11 cellular contexts compared by ENCODE assay signal in genomic region chr18:77560334-77560970, GRCh38.
DNase-seq lines count a peak whose midpoint lies in the region; ATAC-seq and TF ChIP-seq lines count a peak whose summit lies in the region.
"Had no signal": no experiment of that assay in that cellular context is flagged by ENCODE, and none has a peak within 500 bp of the region (broad histone marks: within the 10 kb centered on the region; RNA-seq: fewer than 3 reads in every experiment).

No MANE protein-coding gene starts in this region.

- H3K36me3 ChIP-seq in brain microvascular endothelial cell (replicated peaks) (no peaks in the 10 kb centered on the region), WERI-Rb-1 (no peaks in the 10 kb centered on the region)
- H3K36me3 ChIP-seq: neutrophil had no signal

- no peaks in the 10 kb centered on the region for H3K9me3 ChIP-seq in WERI-Rb-1 (ENCODE audit: severe bottlenecking)
- H3K9me3 ChIP-seq: neutrophil had no signal

- in situ Hi-C loops in brain microvascular endothelial cell (cut with HindIII; ENCODE audit: low pct_ligation_motif_present, low sequenced_read_pairs) = no loop called here

- peak; percentile 82 for DNase-seq in brain microvascular endothelial cell
- no peak for DNase-seq in WERI-Rb-1
- no peak for DNase-seq in retina
- DNase-seq in stimulated activated CD4-positive, alpha-beta T cell treated with anti-CD3 and anti-CD28 coated beads, Interleukin-2, amount 100 ng/mL, for 24 hours = no peak
- DNase-seq: dermis blood vessel endothelial cell, H7 had no signal

- TF ChIP-seq CTCF in brain microvascular endothelial cell (IDR thresholded peaks at IDR 0.05; ENCODE audit: low read depth, low read length, missing control alignments) (no peak), WERI-Rb-1 (IDR thresholded peaks at IDR 0.05; ENCODE audit: low read depth, low read length) (no peak)

- H3K27me3 ChIP-seq in brain microvascular endothelial cell (replicated peaks) = no peaks in the 10 kb centered on the region
- H3K27me3 ChIP-seq in WERI-Rb-1 (ENCODE audit: insufficient read depth, low read depth, severe bottlenecking) = no peaks in the 10 kb centered on the region
- H3K27me3 ChIP-seq: neutrophil had no signal

- ATAC-seq in GM18511 (IDR thresholded peaks at IDR 0.05; ENCODE audit: unreplicated experiment) (peak; percentile 81), GM19463 (IDR thresholded peaks at IDR 0.05; ENCODE audit: unreplicated experiment) (peak; percentile 91), HG03097 (IDR thresholded peaks at IDR 0.05; ENCODE audit: low FRiP score, unreplicated experiment) (peak; percentile 77), HG02571 (IDR thresholded peaks at IDR 0.05; ENCODE audit: unreplicated experiment) (no peak)

- H3K4me3 ChIP-seq in brain microvascular endothelial cell (ENCODE audit: low read depth, low read length) = no peak overlapping the region
- no peak overlapping the region for H3K4me3 ChIP-seq in WERI-Rb-1 (ENCODE audit: low read depth, low read length)

- H3K27ac ChIP-seq in brain microvascular endothelial cell (no peak overlapping the region), WERI-Rb-1 (no peak overlapping the region)
- H3K27ac ChIP-seq: neutrophil had no signal
